4 cellular contexts compared by ENCODE assay signal in the genomic region with DNA sequence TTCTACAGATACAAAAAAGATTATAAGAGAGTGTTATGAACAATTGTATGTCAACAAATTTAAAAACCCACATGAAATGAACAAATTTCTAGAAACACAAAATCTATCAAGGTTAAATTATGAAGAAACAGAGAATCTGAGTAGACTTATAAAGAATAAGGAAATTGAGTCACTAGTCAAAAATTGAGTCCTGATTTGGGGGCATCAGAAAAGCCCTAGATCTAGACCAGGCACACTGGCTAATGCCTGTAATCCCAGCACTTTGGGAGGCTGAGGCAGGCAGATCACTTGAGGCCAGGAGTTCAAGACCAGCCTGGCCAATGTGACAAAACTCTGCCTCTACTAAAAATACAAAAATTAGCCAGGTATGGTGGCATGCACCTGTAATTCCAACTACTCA. TPM values are rescaled to one million over a fixed set of nuclear protein-coding genes. Genes with fewer than 3 reads are reported as not detected.
"Had no signal": no experiment of that assay in that cellular context is flagged by ENCODE, and none has a peak within 500 bp of the region (broad histone marks: within the 10 kb centered on the region; RNA-seq: fewer than 3 reads in every experiment).

No MANE protein-coding gene starts in this region.

- ATAC-seq: GM12878 had no signal

- H3K4me3 ChIP-seq: GM12878 had no signal

- DNase-seq: GDM1, GF-D8 had no signal

RNA-seq across cellular contexts. Expression of gene EMX1, which starts 45.4 kb away (rescaled TPM):
- total RNA-seq: G401 had no signal
